In genomic region chr9:98962861-98963260, GRCh38 we compare ENCODE assay signal across 21 cellular contexts. TPM values are rescaled to one million over a fixed set of nuclear protein-coding genes. Genes with fewer than 3 reads are reported as not detected.
DNase-seq lines count a peak whose midpoint lies in the region; ATAC-seq and TF ChIP-seq lines count a peak whose summit lies in the region.
"Had no signal": no experiment of that assay in that cellular context is flagged by ENCODE, and none has a peak within 500 bp of the region (broad histone marks: within the 10 kb centered on the region; RNA-seq: fewer than 3 reads in every experiment).

No MANE protein-coding gene starts in this region.

- H3K4me1 ChIP-seq in tibial artery, result peaks cover 3 to 97% (median 78%) of the 10 kb centered on the region in 4 donors
- H3K4me1 ChIP-seq: Caco-2, psoas muscle had no signal

- DNase-seq in H7 (peak; percentile 62), coronary artery (ENCODE audit: low spot score) (no peak), left kidney (ENCODE audit: low read depth, low spot score) (peak; percentile 62), tibial artery (no peak), germinal center (ENCODE audit: low spot score) (no peak)
- DNase-seq: activated CD4-positive, alpha-beta T cell treated with anti-CD3 and anti-CD28 coated beads for 36 hours; activated CD8-positive, alpha-beta memory T cell treated with anti-CD3 and anti-CD28 coated beads, Interleukin-2, amount 10 ng/mL, durations not matched to agents 7 days and 5 days; Caco-2; central memory CD4-positive, alpha-beta T cell; Kasumi-1; kidney; NCI-H1092 treated with DMSO at 0.1 percent for 48 hours; NCI-H524; psoas muscle; stimulated activated CD4-positive, alpha-beta T cell treated with anti-CD3 and anti-CD28 coated beads, Interleukin-12 subunit alpha, Interleukin-12 subunit beta, amount 100 ng/mL, for 4 hours; testis had no signal

- H3K27me3 ChIP-seq in H7 (ENCODE audit: control insufficient read depth, insufficient read depth, low read length) (no peaks in the 10 kb centered on the region), tibial artery (no peaks in the 10 kb centered on the region)
- H3K27me3 ChIP-seq: testis had no signal

- H3K4me3 ChIP-seq in H7 (ENCODE audit: insufficient read depth, low read depth, low read length) (no peak overlapping the region), coronary artery (no peak overlapping the region), tibial artery (no peak overlapping the region)
- H3K4me3 ChIP-seq: psoas muscle, testis had no signal

- H3K27ac ChIP-seq in coronary artery (peak overlapping the region; percentile 77 to 94), tibial artery (peak overlapping the region; percentile 77 to 85)
- H3K27ac ChIP-seq: psoas muscle, RWPE1 had no signal

- ATAC-seq in GM19324 (IDR thresholded peaks at IDR 0.05; ENCODE audit: low FRiP score, unreplicated experiment) (no peak), HG02588 (IDR thresholded peaks at IDR 0.05; ENCODE audit: unreplicated experiment) (no peak)
- ATAC-seq: activated CD4-positive, alpha-beta T cell treated with anti-CD3 and anti-CD28 coated beads for 36 hours; activated CD8-positive, alpha-beta memory T cell treated with anti-CD3 and anti-CD28 coated beads, Interleukin-2, amount 10 ng/mL, durations not matched to agents 7 days and 5 days; activated T-helper 17 cell treated with anti-CD3 and anti-CD28 coated beads, Interleukin-2, amount 50 U/mL, for 72 hours had no signal

- intact Hi-C loops in tibial artery (cut with DNase I; ENCODE audit: low total_unique reads), result no loop called here

- no peak for TF ChIP-seq CTCF in coronary artery (IDR thresholded peaks at IDR 0.05)
- no peak for TF ChIP-seq CTCF in tibial artery (IDR thresholded peaks at IDR 0.05)

- H3K36me3 ChIP-seq in H7 (replicated peaks; ENCODE audit: control insufficient read depth, insufficient read depth, low read length) (no peaks in the 10 kb centered on the region), tibial artery (no peaks in the 10 kb centered on the region)

- H3K9me3 ChIP-seq in tibial artery, result no peaks in the 10 kb centered on the region
- H3K9me3 ChIP-seq: Caco-2, psoas muscle, testis had no signal

RNA-seq across cellular contexts. Expression of gene COL15A1, which starts 19.2 kb away (rescaled TPM):
- total RNA-seq in H7 (2014; rRNA removed; shearing (Covaris generic)), result not detected in 2 replicates
- total RNA-seq: activated CD4-positive, alpha-beta T cell treated with anti-CD3 and anti-CD28 coated beads for 36 hours; B cell; Caco-2 had no signal

Comparison
In these comparisons a context has a peak if more than half of its experiments do, and no peak if none do; other contexts are left out.
1. DNase-seq: peak in H7 (single experiment) and left kidney (single experiment); none in coronary artery (single experiment), tibial artery (0 of 2) and germinal center (single experiment).